ENCODE assay signal across 16 cellular contexts in the genomic region with DNA sequence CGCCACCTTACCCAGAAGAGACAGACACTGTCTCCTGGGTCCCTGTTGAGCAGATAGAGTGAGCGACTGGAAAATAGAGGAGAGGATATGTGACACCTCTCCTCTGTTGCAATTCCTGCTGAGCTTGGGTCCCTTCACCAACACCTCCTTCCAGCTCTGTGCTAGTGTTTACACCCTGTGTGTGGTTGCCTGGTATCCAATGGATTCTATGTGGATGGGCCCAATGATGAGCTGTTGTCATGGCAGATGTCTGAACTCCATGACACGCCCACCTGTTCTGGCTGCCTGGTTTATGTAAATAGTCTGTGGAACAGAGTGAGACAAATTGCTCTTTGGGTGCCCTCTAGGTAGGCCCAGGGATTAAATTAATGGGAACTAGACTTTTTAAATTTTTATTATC. TPM values are rescaled to one million over a fixed set of nuclear protein-coding genes. Genes with fewer than 3 reads are reported as not detected.
A peak's percentile ranks its signal among the peaks of the same experiment; 100 is the strongest.
DNase-seq lines count a peak whose midpoint lies in the region; ATAC-seq and TF ChIP-seq lines count a peak whose summit lies in the region.
"Had no signal": no experiment of that assay in that cellular context is flagged by ENCODE, and none has a peak within 500 bp of the region (broad histone marks: within the 10 kb centered on the region; RNA-seq: fewer than 3 reads in every experiment).

No MANE protein-coding gene starts in this region.

- no peaks in the 10 kb centered on the region for H3K4me1 ChIP-seq in body of pancreas
- no peaks in the 10 kb centered on the region for H3K4me1 ChIP-seq in right lobe of liver
- H3K4me1 ChIP-seq: testis had no signal

- CTCF ChIA-PET in WTC11 (lab: Charles Lee) = interaction anchor here (0.7 to 1.3 kb wide), 3 partner anchors 80 to 411 kb away, joined by 3 to 4 read pairs (median 4); no protein-coding TSS in a partner anchor

- H3K9me3 ChIP-seq in body of pancreas = no peaks in the 10 kb centered on the region
- no peaks in the 10 kb centered on the region for H3K9me3 ChIP-seq in right lobe of liver
- H3K9me3 ChIP-seq: ovary, testis had no signal

- no peaks in the 10 kb centered on the region for H3K9me3 Mint-ChIP-seq in WTC11
- H3K9me3 Mint-ChIP-seq: activated CD4-positive, alpha-beta T cell treated with anti-CD3 and anti-CD28 coated beads, Interleukin-2, amount 10 ng/mL, durations not matched to agents 24 days and 14 days; dendritic cell treated with granulocyte-macrophage colony-stimulating factor and Interleukin-4, amounts not matched to agents 40 ng/mL and 50 ng/mL, for 4 days; GM23338 had no signal

- H3K4me3 ChIP-seq in body of pancreas (no peak overlapping the region), right lobe of liver (no peak overlapping the region)
- H3K4me3 ChIP-seq: GM23338, ovary, testis had no signal

- TF ChIP-seq POLR2A in body of pancreas (IDR thresholded peaks at IDR 0.05) = no peak
- no peak for TF ChIP-seq POLR2A in right lobe of liver (IDR thresholded peaks at IDR 0.05)

- H3K27ac ChIP-seq in body of pancreas (no peak overlapping the region), right lobe of liver (no peak overlapping the region)
- H3K27ac ChIP-seq: ovary, testis had no signal

- H3K36me3 ChIP-seq in body of pancreas (replicated peaks in 1 of 2; ENCODE audit: insufficient read depth in 1 of 2, low read depth in 2 of 2) (peaks cover 37 to 84% of the 10 kb centered on the region in 2 donors), right lobe of liver (peaks cover 39 to 100% (median 77%) of the 10 kb centered on the region in 4 donors)

- TF ChIP-seq CTCF in body of pancreas (IDR thresholded peaks at IDR 0.05) = no peak
- TF ChIP-seq CTCF in right lobe of liver (IDR thresholded peaks at IDR 0.05) = no peak
- no peak for TF ChIP-seq CTCF in WTC11 (IDR thresholded peaks at IDR 0.05)

- whole genome bisulfite sequencing in body of pancreas, 2 donors = 97 to 98% methylated on average over 3 of the region's 3 CpGs
- 93% methylated on average over 3 of the region's 3 CpGs for WGBS in right lobe of liver (ENCODE audit: insufficient coverage, low coverage, low lambda C conversion rate, missing lambda C conversion rate)

- no peak overlapping the region for H3K4me3 Mint-ChIP-seq in WTC11
- H3K4me3 Mint-ChIP-seq: activated CD4-positive, alpha-beta T cell treated with anti-CD3 and anti-CD28 coated beads, Interleukin-2, amount 10 ng/mL, durations not matched to agents 24 days and 14 days; dendritic cell treated with granulocyte-macrophage colony-stimulating factor and Interleukin-4, amounts not matched to agents 40 ng/mL and 50 ng/mL, for 4 days; GM23338 had no signal

- DNase-seq in NCI-H1694 (lab: John Stamatoyannopoulos, UW) (peak; percentile 7), NCI-H1694 treated with DMSO at 0.1 percent for 48 hours (lab: John Stamatoyannopoulos, UW) (no peak), LHCN-M2 (ENCODE audit: low read depth) (peak; percentile 45), body of pancreas (peak in 3 of 4 donors; percentile 10 to 51 (median 36)), right lobe of liver (no peak), COLO829 (ENCODE audit: low spot score) (no peak), WTC11 (ENCODE audit: low spot score) (no peak)
- DNase-seq: activated CD4-positive, alpha-beta T cell treated with anti-CD3 and anti-CD28 coated beads, Interleukin-2, amount 10 ng/mL, durations not matched to agents 24 days and 14 days; activated T-cell treated with anti-CD3 and anti-CD28 coated beads, Interleukin-2, amount 50 U/mL, for 48 hours; KG1; mesendoderm; testis had no signal

- POLR2A ChIA-PET in WTC11 (lab: Charles Lee) = no interaction called here

- ATAC-seq in body of pancreas = peak; percentile 50
- peak in 3 of 4 donors; percentile 31 to 45 (median 43) for ATAC-seq in right lobe of liver
- no peak for ATAC-seq in WTC11
- ATAC-seq in HG03095 (IDR thresholded peaks at IDR 0.05; ENCODE audit: unreplicated experiment) = no peak
- ATAC-seq: GM23338 had no signal

- intact Hi-C loops in body of pancreas (cut with DNase I) = no loop called here
- intact Hi-C loops in right lobe of liver (cut with DNase I) = no loop called here

- no peak overlapping the region for H3K27ac Mint-ChIP-seq in WTC11
- H3K27ac Mint-ChIP-seq: activated CD4-positive, alpha-beta T cell treated with anti-CD3 and anti-CD28 coated beads, Interleukin-2, amount 10 ng/mL, durations not matched to agents 24 days and 14 days; dendritic cell treated with granulocyte-macrophage colony-stimulating factor and Interleukin-4, amounts not matched to agents 40 ng/mL and 50 ng/mL, for 4 days; GM23338 had no signal

- no peaks in the 10 kb centered on the region for H3K27me3 ChIP-seq in body of pancreas
- no peaks in the 10 kb centered on the region for H3K27me3 ChIP-seq in right lobe of liver
- H3K27me3 ChIP-seq: ovary, testis had no signal

- H3K4me1 Mint-ChIP-seq in WTC11 = peaks cover 3% of the 10 kb centered on the region; the same call in 1 of the 2 replicates
- H3K4me1 Mint-ChIP-seq: activated CD4-positive, alpha-beta T cell treated with anti-CD3 and anti-CD28 coated beads, Interleukin-2, amount 10 ng/mL, durations not matched to agents 24 days and 14 days had no signal

- no peaks in the 10 kb centered on the region for H3K27me3 Mint-ChIP-seq in WTC11 (ENCODE audit: low read depth)
- H3K27me3 Mint-ChIP-seq: activated CD4-positive, alpha-beta T cell treated with anti-CD3 and anti-CD28 coated beads, Interleukin-2, amount 10 ng/mL, durations not matched to agents 24 days and 14 days; dendritic cell treated with granulocyte-macrophage colony-stimulating factor and Interleukin-4, amounts not matched to agents 40 ng/mL and 50 ng/mL, for 4 days had no signal

- peaks cover 86% of the 10 kb centered on the region for H3K36me3 Mint-ChIP-seq in WTC11

TF ChIP-seq in WTC11, 78 proteins besides CTCF, POLR2A, EP300 and RAD21:
- TF ChIP-seq, protein P1, sequence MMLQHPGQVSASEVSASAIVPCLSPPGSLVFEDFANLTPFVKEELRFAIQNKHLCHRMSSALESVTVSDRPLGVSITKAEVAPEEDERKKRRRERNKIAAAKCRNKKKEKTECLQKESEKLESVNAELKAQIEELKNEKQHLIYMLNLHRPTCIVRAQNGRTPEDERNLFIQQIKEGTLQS (CRISPR knock-in tag; conservative IDR thresholded peaks at IDR 0.05) = no peak
- TF ChIP-seq, protein P2, sequence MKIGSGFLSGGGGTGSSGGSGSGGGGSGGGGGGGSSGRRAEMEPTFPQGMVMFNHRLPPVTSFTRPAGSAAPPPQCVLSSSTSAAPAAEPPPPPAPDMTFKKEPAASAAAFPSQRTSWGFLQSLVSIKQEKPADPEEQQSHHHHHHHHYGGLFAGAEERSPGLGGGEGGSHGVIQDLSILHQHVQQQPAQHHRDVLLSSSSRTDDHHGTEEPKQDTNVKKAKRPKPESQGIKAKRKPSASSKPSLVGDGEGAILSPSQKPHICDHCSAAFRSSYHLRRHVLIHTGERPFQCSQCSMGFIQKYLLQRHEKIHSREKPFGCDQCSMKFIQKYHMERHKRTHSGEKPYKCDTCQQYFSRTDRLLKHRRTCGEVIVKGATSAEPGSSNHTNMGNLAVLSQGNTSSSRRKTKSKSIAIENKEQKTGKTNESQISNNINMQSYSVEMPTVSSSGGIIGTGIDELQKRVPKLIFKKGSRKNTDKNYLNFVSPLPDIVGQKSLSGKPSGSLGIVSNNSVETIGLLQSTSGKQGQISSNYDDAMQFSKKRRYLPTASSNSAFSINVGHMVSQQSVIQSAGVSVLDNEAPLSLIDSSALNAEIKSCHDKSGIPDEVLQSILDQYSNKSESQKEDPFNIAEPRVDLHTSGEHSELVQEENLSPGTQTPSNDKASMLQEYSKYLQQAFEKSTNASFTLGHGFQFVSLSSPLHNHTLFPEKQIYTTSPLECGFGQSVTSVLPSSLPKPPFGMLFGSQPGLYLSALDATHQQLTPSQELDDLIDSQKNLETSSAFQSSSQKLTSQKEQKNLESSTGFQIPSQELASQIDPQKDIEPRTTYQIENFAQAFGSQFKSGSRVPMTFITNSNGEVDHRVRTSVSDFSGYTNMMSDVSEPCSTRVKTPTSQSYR (CRISPR knock-in tag; IDR thresholded peaks at IDR 0.05) = no peak
- TF ChIP-seq, protein P3, sequence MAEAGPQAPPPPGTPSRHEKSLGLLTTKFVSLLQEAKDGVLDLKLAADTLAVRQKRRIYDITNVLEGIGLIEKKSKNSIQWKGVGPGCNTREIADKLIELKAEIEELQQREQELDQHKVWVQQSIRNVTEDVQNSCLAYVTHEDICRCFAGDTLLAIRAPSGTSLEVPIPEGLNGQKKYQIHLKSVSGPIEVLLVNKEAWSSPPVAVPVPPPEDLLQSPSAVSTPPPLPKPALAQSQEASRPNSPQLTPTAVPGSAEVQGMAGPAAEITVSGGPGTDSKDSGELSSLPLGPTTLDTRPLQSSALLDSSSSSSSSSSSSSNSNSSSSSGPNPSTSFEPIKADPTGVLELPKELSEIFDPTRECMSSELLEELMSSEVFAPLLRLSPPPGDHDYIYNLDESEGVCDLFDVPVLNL (CRISPR knock-in tag; IDR thresholded peaks at IDR 0.05; ENCODE audit: borderline replicate concordance, low read depth) = no peak
- TF ChIP-seq EMX1 (CRISPR knock-in tag; IDR thresholded peaks at IDR 0.05) (no peak), ZNF317 (CRISPR knock-in tag; IDR thresholded peaks at IDR 0.05; ENCODE audit: borderline replicate concordance, low read depth) (no peak), SMAD4 (CRISPR knock-in tag; IDR thresholded peaks at IDR 0.05) (no peak)
- TF ChIP-seq, protein P4, sequence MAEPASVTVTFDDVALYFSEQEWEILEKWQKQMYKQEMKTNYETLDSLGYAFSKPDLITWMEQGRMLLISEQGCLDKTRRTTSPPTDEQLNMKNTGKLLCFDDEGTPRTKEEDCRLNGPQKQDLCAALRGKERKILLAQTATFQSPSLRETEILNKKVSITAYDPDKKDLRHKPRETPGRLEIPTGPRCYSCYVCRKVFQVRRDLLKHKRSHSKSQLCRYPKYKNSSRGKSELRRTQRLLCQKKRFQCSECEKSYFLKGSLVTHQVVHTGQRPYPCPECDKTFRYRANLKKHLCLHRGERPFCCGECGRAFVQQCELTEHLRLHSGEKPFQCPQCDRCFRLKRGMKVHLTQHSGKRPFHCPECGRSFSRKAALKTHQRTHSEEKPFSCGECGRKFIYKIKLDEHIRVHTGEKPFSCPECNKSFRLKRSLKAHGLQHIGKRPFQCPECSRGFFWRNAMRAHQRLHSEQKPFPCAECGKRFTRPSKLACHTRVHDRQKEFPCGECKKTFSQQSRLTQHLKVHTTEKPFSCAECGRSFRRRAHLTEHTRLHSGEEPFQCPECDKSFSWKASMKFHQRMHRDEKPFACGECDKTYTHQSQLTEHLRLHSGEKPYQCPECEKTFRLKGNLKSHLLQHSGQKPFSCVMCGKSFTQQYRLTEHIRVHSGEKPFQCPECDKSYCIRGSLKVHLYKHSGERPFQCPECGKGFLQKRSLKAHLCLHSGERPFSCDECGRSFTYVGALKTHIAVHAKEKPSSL (CRISPR knock-in tag; conservative IDR thresholded peaks at IDR 0.05) = no peak

RNA-seq across cellular contexts. Expression of a gene that starts 23.7 kb away (rescaled TPM):
- total RNA-seq in LHCN-M2 (2014; rRNA removed) (97.8 and 100 TPM in 2 replicates), body of pancreas (100 to 1,000 TPM; 139 to 308 TPM), right lobe of liver (10 to 100 TPM; 42.1 to 62.4 (median 46.4) TPM), WTC11 (2021) (88.0 to 92.3 TPM (median 92.1 TPM) in 3 replicates)
- polyA plus RNA-seq in LHCN-M2 (2012) = 62.2 TPM

RNA-seq across cellular contexts. Expression of a gene that starts 42.7 kb away (rescaled TPM):
- 0.17 and 0.83 TPM in 2 replicates for total RNA-seq in LHCN-M2 (2014; rRNA removed)
- polyA plus RNA-seq in LHCN-M2 (2012) = 0.55 TPM
- total RNA-seq in body of pancreas = 10 to 100 TPM in 1 of 2 donors, 1 to 10 TPM in 1; 5.2 to 25.4 TPM
- 1 to 10 TPM; 1.2 to 5.9 (median 4.2) TPM for total RNA-seq in right lobe of liver
- total RNA-seq in WTC11 (2021) = 49.0 to 52.0 TPM (median 52.0 TPM) in 3 replicates

Comparison
In these comparisons a context has a peak if more than half of its experiments do, and no peak if none do; other contexts are left out.
1. DNase-seq: peak in NCI-H1694 (single experiment), LHCN-M2 (single experiment) and body of pancreas (3 of 4); none in NCI-H1694 treated with DMSO at 0.1 percent for 48 hours (single experiment), right lobe of liver (0 of 3), COLO829 (single experiment) and WTC11 (single experiment).
2. ATAC-seq: peak in body of pancreas (single experiment) and right lobe of liver (3 of 4); none in WTC11 (single experiment) and HG03095 (single experiment).